ENCODE assay signal across 34 cellular contexts in genomic region chr22:26494506-26494905, GRCh38. TPM values are rescaled to one million over a fixed set of nuclear protein-coding genes. Genes with fewer than 3 reads are reported as not detected.
DNase-seq lines count a peak whose midpoint lies in the region; ATAC-seq and TF ChIP-seq lines count a peak whose summit lies in the region.
"Had no signal": no experiment of that assay in that cellular context is flagged by ENCODE, and none has a peak within 500 bp of the region (broad histone marks: within the 10 kb centered on the region; RNA-seq: fewer than 3 reads in every experiment).

No MANE protein-coding gene starts in this region.

- peaks cover 32% of the 10 kb centered on the region for H3K79me1 ChIP-seq in mesenchymal stem cell (replicated peaks; ENCODE audit: low read length, poor library complexity, severe bottlenecking)

- H3K36me3 Mint-ChIP-seq in T-helper 1 cell treated with Interleukin-12 subunit alpha and Interleukin-12 subunit beta and Interleukin-4 antibody, amounts not matched to agents 30 μg/mL and 1 μg/mL, for 36 hours (ENCODE audit: low read depth): peaks cover 54% of the 10 kb centered on the region
- peaks cover 54% of the 10 kb centered on the region for H3K36me3 Mint-ChIP-seq in activated T-helper 1 cell treated with anti-CD3 and anti-CD28 coated beads, Interleukin-12 subunit alpha, Interleukin-12 subunit beta, Interleukin-2, Interleukin-4 antibody, amounts not matched to agents 30 ng/mL and 10 ng/mL and 1 ng/mL, durations not matched to agents 14 hours and 24 hours and 36 hours (ENCODE audit: low read depth)

- H3K36me3 ChIP-seq in mesenchymal stem cell (ENCODE audit: control insufficient read depth in 1 of 2, insufficient read depth in 2 of 2, low read depth in 1 of 2, low read length in 2 of 2) (peaks cover 55 to 90% of the 10 kb centered on the region in 2 experiments), body of pancreas (replicated peaks in 1 of 2; ENCODE audit: insufficient read depth in 1 of 2, low read depth in 2 of 2) (peaks cover 0 to 59% of the 10 kb centered on the region in 2 donors)

- no peak overlapping the region for H2BK5ac ChIP-seq in mesenchymal stem cell (ENCODE audit: low read depth, low read length, poor library complexity, severe bottlenecking)

- peak overlapping the region; percentile 53 for H3K27ac ChIP-seq in mesenchymal stem cell (ENCODE audit: low read length, poor library complexity, severe bottlenecking)
- H3K27ac ChIP-seq in body of pancreas: no peak overlapping the region
- H3K27ac ChIP-seq: 22Rv1, C4-2B, epithelial cell of prostate, pancreas, Peyer's patch, upper lobe of right lung had no signal

- no peak overlapping the region for H4K8ac ChIP-seq in mesenchymal stem cell (ENCODE audit: low read length)

- H3K18ac ChIP-seq in mesenchymal stem cell (ENCODE audit: low read depth in 1 of 2, low read length in 2 of 2): no peak overlapping the region

- no peak overlapping the region for H2BK120ac ChIP-seq in mesenchymal stem cell (ENCODE audit: low read depth, low read length)

- H3K27ac Mint-ChIP-seq in T-helper 1 cell treated with Interleukin-12 subunit alpha and Interleukin-12 subunit beta and Interleukin-4 antibody, amounts not matched to agents 30 μg/mL and 1 μg/mL, for 36 hours: peak overlapping the region; percentile 20
- H3K27ac Mint-ChIP-seq in activated T-helper 1 cell treated with anti-CD3 and anti-CD28 coated beads, Interleukin-12 subunit alpha, Interleukin-12 subunit beta, Interleukin-2, Interleukin-4 antibody, amounts not matched to agents 30 ng/mL and 10 ng/mL and 1 ng/mL, durations not matched to agents 14 hours and 24 hours and 36 hours: peak overlapping the region; percentile 21
- H3K27ac Mint-ChIP-seq: activated T-helper 17 cell treated with anti-CD3 and anti-CD28 coated beads, Interleukin-2, amount 50 U/mL, for 72 hours had no signal

- peak overlapping the region; percentile 71 for H2AK5ac ChIP-seq in mesenchymal stem cell (ENCODE audit: low read length, severe bottlenecking)

- no peak overlapping the region for H4K91ac ChIP-seq in mesenchymal stem cell (ENCODE audit: low read length)

- H2BK12ac ChIP-seq in mesenchymal stem cell (ENCODE audit: low read length in 2 of 2): no peak overlapping the region

- no peak overlapping the region for H3K23ac ChIP-seq in mesenchymal stem cell (ENCODE audit: low read length in 2 of 2)

- no peak overlapping the region for H3K4me3 Mint-ChIP-seq in T-helper 1 cell treated with Interleukin-12 subunit alpha and Interleukin-12 subunit beta and Interleukin-4 antibody, amounts not matched to agents 30 μg/mL and 1 μg/mL, for 36 hours
- no peak overlapping the region for H3K4me3 Mint-ChIP-seq in activated T-helper 1 cell treated with anti-CD3 and anti-CD28 coated beads, Interleukin-12 subunit alpha, Interleukin-12 subunit beta, Interleukin-2, Interleukin-4 antibody, amounts not matched to agents 30 ng/mL and 10 ng/mL and 1 ng/mL, durations not matched to agents 14 hours and 24 hours and 36 hours
- H3K4me3 Mint-ChIP-seq: activated T-helper 17 cell treated with anti-CD3 and anti-CD28 coated beads, Interleukin-2, amount 50 U/mL, for 72 hours; IgD-negative memory B cell; neural crest cell; stimulated activated naive B cell treated with anti-CD40 and anti-IgM and Interleukin-4, amounts not matched to agents 10 μg/mL and 1 μg/mL and 100 μg/mL, for 72 hours had no signal

- H3K9me3 Mint-ChIP-seq in T-helper 1 cell treated with Interleukin-12 subunit alpha and Interleukin-12 subunit beta and Interleukin-4 antibody, amounts not matched to agents 30 μg/mL and 1 μg/mL, for 36 hours: no peaks in the 10 kb centered on the region
- H3K9me3 Mint-ChIP-seq in activated T-helper 1 cell treated with anti-CD3 and anti-CD28 coated beads, Interleukin-12 subunit alpha, Interleukin-12 subunit beta, Interleukin-2, Interleukin-4 antibody, amounts not matched to agents 30 ng/mL and 10 ng/mL and 1 ng/mL, durations not matched to agents 14 hours and 24 hours and 36 hours: no peaks in the 10 kb centered on the region
- H3K9me3 Mint-ChIP-seq: activated naive CD4-positive, alpha-beta T cell treated with anti-CD3 and anti-CD28 coated beads, Interleukin-2, amount 50 U/mL, for 72 hours; activated T-helper 17 cell treated with anti-CD3 and anti-CD28 coated beads, Interleukin-2, amount 50 U/mL, for 72 hours; IgD-negative memory B cell; neural crest cell; stimulated activated naive B cell treated with anti-CD40 and anti-IgM and Interleukin-4, amounts not matched to agents 10 μg/mL and 1 μg/mL and 100 μg/mL, for 72 hours had no signal

- no peak overlapping the region for H3K4me2 ChIP-seq in mesenchymal stem cell (ENCODE audit: low read length, poor library complexity, severe bottlenecking)

- intact Hi-C loops in activated T-helper 1 cell treated with anti-CD3 and anti-CD28 coated beads, Interleukin-12 subunit alpha, Interleukin-12 subunit beta, Interleukin-2, Interleukin-4 antibody, amounts not matched to agents 30 ng/mL and 10 ng/mL and 1 ng/mL, durations not matched to agents 14 hours and 24 hours and 36 hours (cut with micrococcal nuclease): no loop called here
- intact Hi-C loops in body of pancreas (cut with DNase I): no loop called here

- H3K9ac ChIP-seq in mesenchymal stem cell (ENCODE audit: low read length): no peak overlapping the region

- H3K27me3 Mint-ChIP-seq in T-helper 1 cell treated with Interleukin-12 subunit alpha and Interleukin-12 subunit beta and Interleukin-4 antibody, amounts not matched to agents 30 μg/mL and 1 μg/mL, for 36 hours (ENCODE audit: low read depth): no peaks in the 10 kb centered on the region
- no peaks in the 10 kb centered on the region for H3K27me3 Mint-ChIP-seq in activated T-helper 1 cell treated with anti-CD3 and anti-CD28 coated beads, Interleukin-12 subunit alpha, Interleukin-12 subunit beta, Interleukin-2, Interleukin-4 antibody, amounts not matched to agents 30 ng/mL and 10 ng/mL and 1 ng/mL, durations not matched to agents 14 hours and 24 hours and 36 hours (ENCODE audit: insufficient read depth)
- H3K27me3 Mint-ChIP-seq: activated T-helper 17 cell treated with anti-CD3 and anti-CD28 coated beads, Interleukin-2, amount 50 U/mL, for 72 hours; IgD-negative memory B cell; stimulated activated naive B cell treated with anti-CD40 and anti-IgM and Interleukin-4, amounts not matched to agents 10 μg/mL and 1 μg/mL and 100 μg/mL, for 72 hours had no signal

- no peaks in the 10 kb centered on the region for H3K27me3 ChIP-seq in mesenchymal stem cell (ENCODE audit: control insufficient read depth in 1 of 2, insufficient read depth in 1 of 2, low read length in 2 of 2)
- H3K27me3 ChIP-seq in body of pancreas: no peaks in the 10 kb centered on the region
- H3K27me3 ChIP-seq: pancreas, Peyer's patch, suprapubic skin, upper lobe of right lung had no signal

- H2BK15ac ChIP-seq in mesenchymal stem cell (ENCODE audit: low read depth, poor library complexity, severe bottlenecking): no peak overlapping the region

- no peak for TF ChIP-seq CTCF in body of pancreas (IDR thresholded peaks at IDR 0.05)

- H3K4me3 ChIP-seq in mesenchymal stem cell (ENCODE audit: insufficient read depth in 1 of 2, low read depth in 1 of 2, low read length in 2 of 2): no peak overlapping the region
- no peak overlapping the region for H3K4me3 ChIP-seq in body of pancreas
- H3K4me3 ChIP-seq: pancreas, Peyer's patch, suprapubic skin, upper lobe of right lung had no signal

- H3K14ac ChIP-seq in mesenchymal stem cell (ENCODE audit: low read length in 2 of 2): no peak overlapping the region

- DNase-seq in T-helper 1 cell: no peak
- peak; percentile 12 for DNase-seq in NCI-H2227 (lab: John Stamatoyannopoulos, UW; ENCODE audit: unreplicated experiment)
- no peak for DNase-seq in activated T-helper 1 cell treated with anti-CD3 and anti-CD28 coated beads, Interleukin-12 subunit alpha, Interleukin-12 subunit beta, Interleukin-2, Interleukin-4 antibody, amounts not matched to agents 30 ng/mL and 10 ng/mL and 1 ng/mL, durations not matched to agents 14 hours and 24 hours and 36 hours (ENCODE audit: low spot score)
- no peak for DNase-seq in mesenchymal stem cell
- no peak for DNase-seq in body of pancreas
- DNase-seq in NCI-H2081 treated with DMSO at 0.1 percent for 48 hours (lab: John Stamatoyannopoulos, UW): no peak
- DNase-seq: activated CD8-positive, alpha-beta memory T cell treated with anti-CD3 and anti-CD28 coated beads, Interleukin-2, amount 50 U/mL, for 4 hours; anterior cingulate cortex; COR-L47; DMS53; effector CD8-positive, alpha-beta T cell; GDM1; glutamatergic neuron; islet precursor cell; left ventricle myocardium superior; NCI-H1092 treated with DMSO at 0.1 percent for 48 hours; NCI-H1694 treated with DMSO at 0.1 percent for 48 hours; NCI-H526 treated with DMSO at 0.1 percent for 48 hours; pancreas; Peyer's patch; stimulated activated naive B cell treated with anti-CD40 and anti-IgM and Interleukin-4, amounts not matched to agents 10 μg/mL and 1 μg/mL and 100 μg/mL, for 72 hours; T1000; upper lobe of right lung had no signal

- TF ChIP-seq POLR2A in body of pancreas (IDR thresholded peaks at IDR 0.05): no peak

- no peak overlapping the region for H3K4ac ChIP-seq in mesenchymal stem cell (ENCODE audit: low read depth in 1 of 2, low read length in 2 of 2)

- H3K9me3 ChIP-seq in mesenchymal stem cell (ENCODE audit: control insufficient read depth, low read length) (no peaks in the 10 kb centered on the region), body of pancreas (no peaks in the 10 kb centered on the region)
- H3K9me3 ChIP-seq: pancreas, Peyer's patch, suprapubic skin, upper lobe of right lung had no signal

- H3K4me1 ChIP-seq in mesenchymal stem cell (ENCODE audit: control insufficient read depth, insufficient read depth, low read depth, low read length) (peaks cover 3% of the 10 kb centered on the region), body of pancreas (peaks cover 9% of the 10 kb centered on the region)
- H3K4me1 ChIP-seq: Peyer's patch, upper lobe of right lung had no signal

- H3K4me1 Mint-ChIP-seq in T-helper 1 cell treated with Interleukin-12 subunit alpha and Interleukin-12 subunit beta and Interleukin-4 antibody, amounts not matched to agents 30 μg/mL and 1 μg/mL, for 36 hours (ENCODE audit: low read depth): peaks cover 8% of the 10 kb centered on the region
- H3K4me1 Mint-ChIP-seq in activated T-helper 1 cell treated with anti-CD3 and anti-CD28 coated beads, Interleukin-12 subunit alpha, Interleukin-12 subunit beta, Interleukin-2, Interleukin-4 antibody, amounts not matched to agents 30 ng/mL and 10 ng/mL and 1 ng/mL, durations not matched to agents 14 hours and 24 hours and 36 hours (ENCODE audit: low read depth): peaks cover 13% of the 10 kb centered on the region
- H3K4me1 Mint-ChIP-seq: activated T-helper 17 cell treated with anti-CD3 and anti-CD28 coated beads, Interleukin-2, amount 50 U/mL, for 72 hours had no signal

- no peak for ATAC-seq in body of pancreas
- no peak for ATAC-seq in HG03135 (IDR thresholded peaks at IDR 0.05; ENCODE audit: unreplicated experiment)
- ATAC-seq: HCT116; stimulated activated naive B cell treated with anti-CD40 and anti-IgM and Interleukin-4, amounts not matched to agents 10 μg/mL and 1 μg/mL and 100 μg/mL, for 72 hours; upper lobe of right lung had no signal

- no peak overlapping the region for H2AFZ ChIP-seq in mesenchymal stem cell (ENCODE audit: low read depth, low read length)

RNA-seq across cellular contexts. Expression of gene SRRD, which starts 10.8 kb away (rescaled TPM):
- total RNA-seq in activated T-helper 1 cell treated with anti-CD3 and anti-CD28 coated beads, Interleukin-12 subunit alpha, Interleukin-12 subunit beta, Interleukin-2, Interleukin-4 antibody, amounts not matched to agents 30 ng/mL and 10 ng/mL and 1 ng/mL, durations not matched to agents 14 hours and 24 hours and 36 hours: 29.2 and 34.8 TPM in 2 replicates
- 8.4 TPM for polyA plus RNA-seq in mesenchymal stem cell (2013, experiment 1 of 2)
- polyA plus RNA-seq in mesenchymal stem cell (2013, experiment 2 of 2): 9.2 TPM
- 1 to 10 TPM; 5.3 to 7.5 TPM for total RNA-seq in body of pancreas

RNA-seq across cellular contexts. Expression of gene HPS4, which starts 10.9 kb away (rescaled TPM):
- total RNA-seq in activated T-helper 1 cell treated with anti-CD3 and anti-CD28 coated beads, Interleukin-12 subunit alpha, Interleukin-12 subunit beta, Interleukin-2, Interleukin-4 antibody, amounts not matched to agents 30 ng/mL and 10 ng/mL and 1 ng/mL, durations not matched to agents 14 hours and 24 hours and 36 hours: 43.8 and 44.5 TPM in 2 replicates
- 16.9 TPM for polyA plus RNA-seq in mesenchymal stem cell (2013, experiment 1 of 2)
- 17.1 TPM for polyA plus RNA-seq in mesenchymal stem cell (2013, experiment 2 of 2)
- 10 to 100 TPM; 28.3 to 42.5 TPM for total RNA-seq in body of pancreas

RNA-seq across cellular contexts. Expression of gene TFIP11, which starts 17.8 kb away (rescaled TPM):
- 57.2 and 58.1 TPM in 2 replicates for total RNA-seq in activated T-helper 1 cell treated with anti-CD3 and anti-CD28 coated beads, Interleukin-12 subunit alpha, Interleukin-12 subunit beta, Interleukin-2, Interleukin-4 antibody, amounts not matched to agents 30 ng/mL and 10 ng/mL and 1 ng/mL, durations not matched to agents 14 hours and 24 hours and 36 hours
- 17.0 TPM for polyA plus RNA-seq in mesenchymal stem cell (2013, experiment 1 of 2)
- 20.7 TPM for polyA plus RNA-seq in mesenchymal stem cell (2013, experiment 2 of 2)
- 10 to 100 TPM; 26.2 to 32.3 TPM for total RNA-seq in body of pancreas
